1 cellular context compared by ENCODE assay signal in genomic region chr5:148820778-148821395, GRCh38.
TF ChIP-seq lines count a peak whose summit lies in the region.

No MANE protein-coding gene starts in this region.

TF ChIP-seq in H1, 55 proteins besides CTCF, POLR2A, EP300 and RAD21 (continued from another document):
- TF ChIP-seq E2F6 (IDR thresholded peaks at IDR 0.05) (no peak), CREB1 (IDR thresholded peaks at IDR 0.05) (no peak), FOSL1 (IDR thresholded peaks at IDR 0.05; ENCODE audit: insufficient read depth, low read depth, low read length) (no peak), SIRT6 (IDR thresholded peaks at IDR 0.05; ENCODE audit: low read length) (no peak), SP2 (IDR thresholded peaks at IDR 0.05; ENCODE audit: low read length) (no peak)
